1 cellular context compared by ENCODE assay signal in the genomic region with DNA sequence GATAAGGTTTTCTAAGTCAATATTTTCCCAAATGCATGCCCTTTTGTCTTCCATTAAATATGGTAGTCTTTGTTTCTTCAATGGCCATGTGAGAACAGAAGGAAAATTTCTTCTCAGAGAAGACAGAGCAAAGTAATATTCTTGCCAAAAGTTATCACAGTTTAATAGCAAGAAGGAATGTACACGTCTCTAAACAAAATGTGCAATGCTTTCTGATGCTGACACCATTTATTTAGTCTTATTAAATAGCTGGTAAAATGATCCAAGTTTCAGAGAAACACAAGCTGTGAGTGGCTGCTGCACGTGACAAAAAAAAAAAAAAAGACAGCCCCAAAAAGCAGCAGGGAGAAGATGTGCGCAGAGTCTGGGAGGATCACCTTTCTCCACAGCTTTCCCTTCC.
TF ChIP-seq lines count a peak whose summit lies in the region.

No MANE protein-coding gene starts in this region.

TF ChIP-seq in IMR-90, 13 proteins besides CTCF, POLR2A, EP300 and RAD21:
- TF ChIP-seq NFE2L2 (IDR thresholded peaks at IDR 0.05; ENCODE audit: low read depth, low read length) (no peak), MAFK (IDR thresholded peaks at IDR 0.05; ENCODE audit: low read depth, low read length) (no peak)
